Comparison of ENCODE assay signal across 22 cellular contexts in genomic region chr11:24155792-24156191, GRCh38.
A peak's percentile ranks its signal among the peaks of the same experiment; 100 is the strongest.
DNase-seq lines count a peak whose midpoint lies in the region; ATAC-seq lines count a peak whose summit lies in the region.
"Had no signal": no experiment of that assay in that cellular context is flagged by ENCODE, and none has a peak within 500 bp of the region (broad histone marks: within the 10 kb centered on the region; RNA-seq: fewer than 3 reads in every experiment).

No MANE protein-coding gene starts in this region.

- DNase-seq in NCI-H82 (lab: John Stamatoyannopoulos, UW): peak; percentile 1
- DNase-seq in NCI-H82 treated with DMSO at 0.1 percent for 48 hours (lab: John Stamatoyannopoulos, UW; ENCODE audit: unreplicated experiment): no peak
- peak; percentile 20 for DNase-seq in SK-MEL-5 (ENCODE audit: low read depth, low spot score)
- DNase-seq in islet precursor cell: peak; percentile 53
- no peak for DNase-seq in NCI-H345 treated with DMSO at 0.1 percent for 48 hours (lab: John Stamatoyannopoulos, UW; ENCODE audit: unreplicated experiment)
- no peak for DNase-seq in activated naive CD4-positive, alpha-beta T cell (lab: John Stamatoyannopoulos, UW)
- no peak for DNase-seq in NCI-H2081 treated with DMSO at 0.1 percent for 48 hours (lab: John Stamatoyannopoulos, UW)
- DNase-seq: central memory CD4-positive, alpha-beta T cell; erythroblast; foreskin keratinocyte; HCEC 1CT; NCI-H1694; NCI-H748 treated with DMSO at 0.1 percent for 48 hours; psoas muscle; SHP77; small intestine; stimulated activated CD4-positive, alpha-beta T cell treated with anti-CD3 and anti-CD28 coated beads, Interleukin-2, amount 100 ng/mL, for 24 hours; stimulated activated naive B cell treated with anti-CD40 and anti-IgM and Interleukin-4, amounts not matched to agents 10 μg/mL and 1 μg/mL and 100 μg/mL, for 72 hours; T-helper 1 cell had no signal

- no peak for ATAC-seq in HG02938 (IDR thresholded peaks at IDR 0.05; ENCODE audit: unreplicated experiment)
- ATAC-seq: activated naive CD4-positive, alpha-beta T cell treated with anti-CD3 and anti-CD28 coated beads, Interleukin-2, amount 50 U/mL, for 72 hours; foreskin keratinocyte; K562; psoas muscle had no signal

- in situ Hi-C loops in SK-MEL-5 (cut with HindIII; ENCODE audit: low pct_unique_long_range_greater_than_20kb, low sequenced_read_pairs): no loop called here

Comparison
In these comparisons a context has a peak if more than half of its experiments do, and no peak if none do; other contexts are left out.
1. DNase-seq: peak in NCI-H82 (single experiment), SK-MEL-5 (single experiment) and islet precursor cell (single experiment); none in NCI-H82 treated with DMSO at 0.1 percent for 48 hours (single experiment), NCI-H345 treated with DMSO at 0.1 percent for 48 hours (single experiment), activated naive CD4-positive, alpha-beta T cell (0 of 4) and NCI-H2081 treated with DMSO at 0.1 percent for 48 hours (single experiment).